ENCODE assay signal across 8 cellular contexts in genomic region chr6:166106076-166106686, GRCh38.
DNase-seq lines count a peak whose midpoint lies in the region; ATAC-seq and TF ChIP-seq lines count a peak whose summit lies in the region.

No MANE protein-coding gene starts in this region.

- intact Hi-C loops in upper lobe of right lung (cut with DNase I) = no loop called here

- TF ChIP-seq CTCF in fibroblast of villous mesenchyme (IDR thresholded peaks at IDR 0.05; ENCODE audit: insufficient read depth, low read depth, low read length) (peak; percentile 78), omental fat pad (IDR thresholded peaks at IDR 0.05) (peak in 1 of 3 donors; percentile 73), upper lobe of right lung (IDR thresholded peaks at IDR 0.05) (peak; percentile 84)

- H3K4me3 ChIP-seq in fibroblast of villous mesenchyme (ENCODE audit: low read depth, low read length) = no peak overlapping the region
- H3K4me3 ChIP-seq in upper lobe of right lung = no peak overlapping the region

- H3K9me3 ChIP-seq in upper lobe of right lung = no peaks in the 10 kb centered on the region

- DNase-seq in Caki2 (ENCODE audit: low read depth) (peak; percentile 35), HuH-7 (ENCODE audit: low spot score) (peak; percentile 58), OCI-M1 (lab: John Stamatoyannopoulos, UW) (peak; percentile 88), fibroblast of villous mesenchyme (ENCODE audit: low read depth) (peak; percentile 65), omental fat pad (ENCODE audit: low spot score) (peak; percentile 83), upper lobe of right lung (no peak)
- peak; percentile 77 to 78 for DNase-seq in activated T-cell treated with anti-CD3 and anti-CD28 coated beads, Interleukin-2, amount 50 U/mL, for 48 hours

- H3K27me3 ChIP-seq in upper lobe of right lung = peaks cover under 1% of the 10 kb centered on the region

- in situ Hi-C loops in Caki2 (cut with HindIII; ENCODE audit: low pct_unique_long_range_greater_than_20kb, low sequenced_read_pairs) = no loop called here

- ATAC-seq in GM21367 (IDR thresholded peaks at IDR 0.05; ENCODE audit: unreplicated experiment) (peak; percentile 83), omental fat pad (ENCODE audit: low FRiP score) (peak; percentile 80), upper lobe of right lung (peak; percentile 88)

- no peaks in the 10 kb centered on the region for H3K4me1 ChIP-seq in upper lobe of right lung

- no peak overlapping the region for H3K27ac ChIP-seq in upper lobe of right lung

- H3K36me3 ChIP-seq in upper lobe of right lung = no peaks in the 10 kb centered on the region
